In genomic region chr19:51776561-51776960, GRCh38 we compare ENCODE assay signal across 4 cellular contexts. TPM values are rescaled to one million over a fixed set of nuclear protein-coding genes. Genes with fewer than 3 reads are reported as not detected.
"Had no signal": no experiment of that assay in that cellular context is flagged by ENCODE, and none has a peak within 500 bp of the region (broad histone marks: within the 10 kb centered on the region; RNA-seq: fewer than 3 reads in every experiment).

No MANE protein-coding gene starts in this region.

RNA-seq across cellular contexts. Expression of gene FPR2, which starts 15.6 kb away (rescaled TPM):
- total RNA-seq: M059J, MCF 10A, NCI-H460 had no signal

RNA-seq across cellular contexts. Expression of gene FPR3, which starts 18.4 kb away (rescaled TPM):
- total RNA-seq: LHCN-M2, MCF 10A, NCI-H460 had no signal

RNA-seq across cellular contexts. Expression of gene FPR1, which starts 24.9 kb away (rescaled TPM):
- total RNA-seq: NCI-H460 had no signal

RNA-seq across cellular contexts. Expression of gene HAS1, which starts 52.8 kb away (rescaled TPM):
- total RNA-seq: M059J, NCI-H460 had no signal
